In the genomic region with DNA sequence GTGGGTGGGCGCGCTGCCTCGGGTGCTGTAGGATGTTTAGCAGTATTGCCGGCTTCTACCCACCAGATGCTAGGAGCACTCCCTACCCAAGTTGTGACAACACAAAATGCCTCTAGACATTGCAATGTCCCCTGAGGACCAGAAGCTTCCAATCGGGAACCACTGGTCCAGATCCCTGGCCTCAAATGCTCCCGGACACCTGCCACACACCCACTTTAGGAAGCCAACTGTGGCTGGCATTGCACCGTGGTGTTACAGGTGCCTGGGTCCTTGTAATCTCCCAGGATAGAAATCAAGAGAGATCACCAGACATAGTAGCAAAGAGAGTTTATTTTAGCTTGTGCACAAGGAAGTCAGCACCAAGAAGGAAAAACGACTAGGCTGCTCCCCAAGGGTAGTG, we compare ENCODE assay signal across 27 cellular contexts.
"Had no signal": no experiment of that assay in that cellular context is flagged by ENCODE, and none has a peak within 500 bp of the region (broad histone marks: within the 10 kb centered on the region; RNA-seq: fewer than 3 reads in every experiment).

No MANE protein-coding gene starts in this region.

- H3K4me1 ChIP-seq: body of pancreas, psoas muscle, testis, vagina had no signal

- H3K36me3 ChIP-seq: cardiac muscle cell, left lung, vagina, WERI-Rb-1 had no signal

- ATAC-seq: activated CD4-positive, CD25-positive, alpha-beta regulatory T cell treated with anti-CD3 and anti-CD28 coated beads, Interleukin-2, amount 50 U/mL, for 24 hours; body of pancreas; left lung; psoas muscle; SK-N-SH treated with all-trans-retinoic acid at 6 μM for 48 hours had no signal

- H3K4me1 Mint-ChIP-seq: nephron progenitor cell had no signal

- H3K27ac ChIP-seq: body of pancreas, cardiac muscle cell, coronary artery, left lung, parathyroid adenoma, psoas muscle, testis, vagina, WERI-Rb-1 had no signal

- H3K27ac Mint-ChIP-seq: activated CD4-positive, alpha-beta memory T cell treated with anti-CD3 and anti-CD28 coated beads, Interleukin-2, amount 10 ng/mL, durations not matched to agents 7 days and 5 days; activated T-cell treated with anti-CD3 and anti-CD28 coated beads, Interleukin-2, amount 50 U/mL, for 24 hours; activated T-helper 2 cell treated with anti-CD3 and anti-CD28 coated beads, Interferon-gamma antibody, Interleukin-2, Interleukin-4, amounts not matched to agents 10 μg/mL and 5 μg/mL and 100 μg/mL, durations not matched to agents 14 hours and 24 hours and 36 hours; nephron progenitor cell had no signal

- DNase-seq: activated CD4-positive, alpha-beta memory T cell treated with anti-CD3 and anti-CD28 coated beads, Interleukin-2, amount 10 ng/mL, durations not matched to agents 7 days and 5 days; activated CD4-positive, alpha-beta T cell treated with anti-CD3 and anti-CD28 coated beads for 48 hours; activated CD8-positive, alpha-beta memory T cell treated with anti-CD3 and anti-CD28 coated beads, Interleukin-2, amount 50 U/mL, for 48 hours; activated T-cell treated with anti-CD3 and anti-CD28 coated beads, Interleukin-2, amount 50 U/mL, for 24 hours; aorta; body of pancreas; cerebellar nuclear complex; dorsolateral prefrontal cortex; effector memory CD4-positive, alpha-beta T cell; left lung; mesendoderm; nephron progenitor cell; nucleus accumbens; psoas muscle; stimulated activated naive CD4-positive, alpha-beta T cell; T1000; testis; trophoblast cell; WERI-Rb-1 had no signal

- H3K4me3 Mint-ChIP-seq: activated CD4-positive, alpha-beta memory T cell treated with anti-CD3 and anti-CD28 coated beads, Interleukin-2, amount 10 ng/mL, durations not matched to agents 7 days and 5 days; activated T-cell treated with anti-CD3 and anti-CD28 coated beads, Interleukin-2, amount 50 U/mL, for 24 hours; nephron progenitor cell had no signal

- H3K9me3 ChIP-seq: body of pancreas, left lung, psoas muscle, testis, vagina had no signal

- H3K27me3 ChIP-seq: body of pancreas, cardiac muscle cell, dorsolateral prefrontal cortex, left lung, testis, vagina had no signal

- H3K27me3 Mint-ChIP-seq: activated CD4-positive, alpha-beta memory T cell treated with anti-CD3 and anti-CD28 coated beads, Interleukin-2, amount 10 ng/mL, durations not matched to agents 7 days and 5 days; activated T-cell treated with anti-CD3 and anti-CD28 coated beads, Interleukin-2, amount 50 U/mL, for 24 hours had no signal

- H3K4me3 ChIP-seq: body of pancreas, cardiac muscle cell, coronary artery, dorsolateral prefrontal cortex, left lung, lung, psoas muscle, testis, vagina had no signal
